8 cellular contexts compared by ENCODE assay signal in the genomic region with DNA sequence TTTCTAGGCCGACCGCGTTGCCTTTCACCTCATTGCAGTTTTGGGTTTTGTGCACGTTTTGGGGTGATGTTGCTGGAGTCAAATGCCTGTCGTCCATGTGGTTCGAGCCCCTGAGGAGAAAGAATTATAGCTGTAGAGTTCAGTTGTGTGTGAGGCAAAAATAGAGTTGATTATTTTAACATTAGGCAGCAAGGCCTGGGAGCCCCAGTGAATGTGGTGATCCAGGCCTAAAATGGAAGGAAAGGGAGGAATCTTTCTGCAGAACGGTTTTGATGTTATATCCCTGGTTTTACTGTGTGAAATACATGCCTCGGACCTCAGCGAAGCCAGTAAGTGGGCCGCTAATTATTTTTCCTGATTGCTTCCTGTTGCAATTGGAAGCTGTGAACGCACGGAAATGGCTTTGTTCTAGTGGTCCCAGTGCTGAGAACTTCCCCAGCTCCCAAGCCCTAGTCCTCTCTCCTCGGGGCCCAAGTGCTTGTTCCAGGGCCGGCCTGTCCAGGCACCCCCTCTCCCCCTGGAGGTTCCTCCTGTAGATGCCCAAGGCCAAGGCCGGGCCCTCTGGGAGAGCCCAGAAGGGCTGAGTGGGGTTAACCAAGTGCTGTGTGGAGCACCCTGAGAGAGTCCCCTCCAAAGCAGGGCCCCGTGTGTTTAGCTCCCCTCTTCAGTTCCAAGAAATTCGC. TPM values are rescaled to one million over a fixed set of nuclear protein-coding genes. Genes with fewer than 3 reads are reported as not detected.
DNase-seq lines count a peak whose midpoint lies in the region; ATAC-seq, FAIRE-seq and TF ChIP-seq lines count a peak whose summit lies in the region.

No MANE protein-coding gene starts in this region.

- intact Hi-C loops in activated CD4-positive, alpha-beta T cell treated with anti-CD3 and anti-CD28 coated beads for 36 hours (cut with DNase I, micrococcal nuclease): loop anchor here in 1 of 2 experiments (5.0 kb wide), 1 partner anchor 68 kb away; no protein-coding TSS in a partner anchor

- no peaks in the 10 kb centered on the region for H3K9me1 ChIP-seq in keratinocyte (ENCODE audit: control insufficient read depth, extremely low read depth, insufficient read depth, low read length)

- 43% methylated on average over 17 of the region's 17 CpGs for WGBS in thymus

- H3K4me3 ChIP-seq in keratinocyte (ENCODE audit: control insufficient read depth in 2 of 3, extremely low read depth in 1 of 3, insufficient read depth in 2 of 3, low read depth in 1 of 3, low read length in 3 of 3) (peak overlapping the region; percentile 65 to 91 (median 89)), thymus (ENCODE audit: low read length) (peak overlapping the region; percentile 83)

- peak overlapping the region; percentile 83 for H3K27ac Mint-ChIP-seq in activated CD4-positive, alpha-beta T cell treated with anti-CD3 and anti-CD28 coated beads for 36 hours
- H3K27ac Mint-ChIP-seq in activated T-helper 17 cell treated with anti-CD3 and anti-CD28 coated beads, Interleukin-2, amount 50 U/mL, for 72 hours: no peak overlapping the region

- H3K27me3 ChIP-seq in keratinocyte (ENCODE audit: control insufficient read depth, extremely low read depth, insufficient read depth, low read length) (no peaks in the 10 kb centered on the region), thymus (ENCODE audit: control insufficient read depth, insufficient read depth) (no peaks in the 10 kb centered on the region)

- no peak for DNase-seq in activated CD4-positive, alpha-beta T cell treated with anti-CD3 and anti-CD28 coated beads for 36 hours
- no peak for DNase-seq in activated CD4-positive, alpha-beta T cell treated with anti-CD3 and anti-CD28 coated beads for 1 hour
- DNase-seq in keratinocyte (ENCODE audit: low read depth, low spot score): no peak
- DNase-seq in caudate nucleus (lab: John Stamatoyannopoulos, UW): no peak

- H3K9ac ChIP-seq in keratinocyte (ENCODE audit: control insufficient read depth, extremely low read depth, insufficient read depth, low read length): peak overlapping the region; percentile 86

- TF ChIP-seq CTCF in keratinocyte (optimal IDR thresholded peaks at IDR 0.05 in 1 of 3, IDR thresholded peaks at IDR 0.05 in 1 of 3, conservative IDR thresholded peaks at IDR 0.05 in 1 of 3; ENCODE audit: extremely low read depth in 1 of 3, insufficient read depth in 2 of 3, low read length in 3 of 3): no peak

- CTCF ChIA-PET in activated CD4-positive, alpha-beta T cell treated with anti-CD3 and anti-CD28 coated beads for 36 hours (lab: Charles Lee): interaction anchor here (0.6 to 1.1 kb wide), 5 partner anchors 11 to 105 kb away, joined by 3 to 4 read pairs (median 3); no protein-coding TSS in a partner anchor

- H3K4me1 Mint-ChIP-seq in activated CD4-positive, alpha-beta T cell treated with anti-CD3 and anti-CD28 coated beads for 36 hours: peaks cover 21% of the 10 kb centered on the region
- H3K4me1 Mint-ChIP-seq in activated T-helper 17 cell treated with anti-CD3 and anti-CD28 coated beads, Interleukin-2, amount 50 U/mL, for 72 hours: no peaks in the 10 kb centered on the region

- peaks cover 55% of the 10 kb centered on the region for H3K79me2 ChIP-seq in keratinocyte (ENCODE audit: control insufficient read depth, insufficient read depth, low read length)

- H3K36me3 ChIP-seq in keratinocyte (ENCODE audit: control insufficient read depth in 2 of 2, extremely low read depth in 1 of 2, insufficient read depth in 2 of 2, low read length in 2 of 2) (no peaks in the 10 kb centered on the region), thymus (ENCODE audit: control insufficient read depth, insufficient read depth) (no peaks in the 10 kb centered on the region)

- peak overlapping the region; percentile 84 for H3K4me3 Mint-ChIP-seq in activated CD4-positive, alpha-beta T cell treated with anti-CD3 and anti-CD28 coated beads for 36 hours
- H3K4me3 Mint-ChIP-seq in activated T-helper 17 cell treated with anti-CD3 and anti-CD28 coated beads, Interleukin-2, amount 50 U/mL, for 72 hours: peak overlapping the region; percentile 76

- dilution Hi-C loops in keratinocyte (cut with MboI; ENCODE audit: extremely low pct_ligation_motif_present, low sequenced_read_pairs): no loop called here

- no peaks in the 10 kb centered on the region for H4K20me1 ChIP-seq in keratinocyte (ENCODE audit: control insufficient read depth, extremely low read depth, insufficient read depth, low read length)

- H3K4me2 ChIP-seq in keratinocyte (ENCODE audit: control insufficient read depth, extremely low read depth, insufficient read depth, low read depth, low read length): peak overlapping the region; percentile 97

- no peak for FAIRE-seq in keratinocyte (lab: Jason Lieb, UNC)

- no peak for ATAC-seq in activated CD4-positive, alpha-beta T cell treated with anti-CD3 and anti-CD28 coated beads for 36 hours
- ATAC-seq in activated T-helper 17 cell treated with anti-CD3 and anti-CD28 coated beads, Interleukin-2, amount 50 U/mL, for 72 hours (replicated peaks): no peak
- ATAC-seq in GM21737 (IDR thresholded peaks at IDR 0.05; ENCODE audit: unreplicated experiment) (no peak), GM18909 (IDR thresholded peaks at IDR 0.05; ENCODE audit: poor library complexity, unreplicated experiment) (no peak)

- H3K36me3 Mint-ChIP-seq in activated CD4-positive, alpha-beta T cell treated with anti-CD3 and anti-CD28 coated beads for 36 hours (ENCODE audit: low read depth): no peaks in the 10 kb centered on the region
- H3K36me3 Mint-ChIP-seq in activated T-helper 17 cell treated with anti-CD3 and anti-CD28 coated beads, Interleukin-2, amount 50 U/mL, for 72 hours (ENCODE audit: low read depth): no peaks in the 10 kb centered on the region

- no peaks in the 10 kb centered on the region for H3K9me3 Mint-ChIP-seq in activated CD4-positive, alpha-beta T cell treated with anti-CD3 and anti-CD28 coated beads for 36 hours (ENCODE audit: low read depth)
- no peaks in the 10 kb centered on the region for H3K9me3 Mint-ChIP-seq in activated T-helper 17 cell treated with anti-CD3 and anti-CD28 coated beads, Interleukin-2, amount 50 U/mL, for 72 hours

- H3K27me3 Mint-ChIP-seq in activated CD4-positive, alpha-beta T cell treated with anti-CD3 and anti-CD28 coated beads for 36 hours: peaks cover 3% of the 10 kb centered on the region
- no peaks in the 10 kb centered on the region for H3K27me3 Mint-ChIP-seq in activated T-helper 17 cell treated with anti-CD3 and anti-CD28 coated beads, Interleukin-2, amount 50 U/mL, for 72 hours

- H3K9me3 ChIP-seq in keratinocyte (ENCODE audit: control insufficient read depth, low read depth, low read length) (no peaks in the 10 kb centered on the region), thymus (ENCODE audit: control insufficient read depth) (no peaks in the 10 kb centered on the region)

- H3K4me1 ChIP-seq in keratinocyte (ENCODE audit: control insufficient read depth, extremely low read depth, insufficient read depth, low read length) (peaks cover 25% of the 10 kb centered on the region), thymus (ENCODE audit: control insufficient read depth, insufficient read depth, low read length) (peaks cover 20% of the 10 kb centered on the region)

- peak overlapping the region; percentile 51 for H2AFZ ChIP-seq in keratinocyte (ENCODE audit: control insufficient read depth, low read length)

- H3K27ac ChIP-seq in keratinocyte (ENCODE audit: control insufficient read depth, insufficient read depth, low read length): peak overlapping the region; percentile 93
- peak overlapping the region; percentile 64 for H3K27ac ChIP-seq in thymus (ENCODE audit: low read depth)
- no peak overlapping the region for H3K27ac ChIP-seq in caudate nucleus (ENCODE audit: low read depth, low read length)

- POLR2A ChIA-PET in activated CD4-positive, alpha-beta T cell treated with anti-CD3 and anti-CD28 coated beads for 36 hours (lab: Charles Lee): no interaction called here

RNA-seq across cellular contexts. Expression of a gene that starts 2.0 kb away (rescaled TPM):
- 10 to 100 TPM; 11.7 to 13.6 TPM for total RNA-seq in activated CD4-positive, alpha-beta T cell treated with anti-CD3 and anti-CD28 coated beads for 36 hours
- 1 to 10 TPM; 4.6 to 6.0 TPM for total RNA-seq in activated T-helper 17 cell treated with anti-CD3 and anti-CD28 coated beads, Interleukin-2, amount 50 U/mL, for 72 hours
- polyA plus RNA-seq in keratinocyte (6.6 to 8.6 TPM (median 8.0 TPM) in 3 replicates), thymus (22.1 TPM)
- 13.1 TPM for polyA plus RNA-seq in keratinocyte (2011; ENCODE audit: low read depth)
- 2.2 and 7.4 TPM in 2 replicates for polyA plus RNA-seq in keratinocyte (2011; cell fraction: cytosol; rRNA removed)
- 15.3 and 24.0 TPM in 2 replicates for polyA plus RNA-seq in keratinocyte (2011; cell fraction: nucleus; rRNA removed)
- polyA plus RNA-seq in keratinocyte (2012; ENCODE audit: low replicate concordance): 11.8 and 23.0 TPM in 2 replicates
- 16.9 to 44.7 TPM (median 20.8 TPM) in 3 replicates for polyA minus RNA-seq in keratinocyte
- polyA minus RNA-seq in keratinocyte (2011; cell fraction: cytosol; rRNA and poly(A)+ RNA removed): 23.6 TPM
- 41.5 and 46.4 TPM in 2 replicates for polyA minus RNA-seq in keratinocyte (2011; cell fraction: nucleus; rRNA and poly(A)+ RNA removed)

RNA-seq across cellular contexts. Expression of a gene that starts 42.6 kb away (rescaled TPM):
- total RNA-seq in activated CD4-positive, alpha-beta T cell treated with anti-CD3 and anti-CD28 coated beads for 36 hours: 10 to 100 TPM; 29.4 to 37.4 TPM
- total RNA-seq in activated T-helper 17 cell treated with anti-CD3 and anti-CD28 coated beads, Interleukin-2, amount 50 U/mL, for 72 hours: 10 to 100 TPM; 26.6 to 38.7 TPM
- polyA plus RNA-seq in keratinocyte (28.4 to 32.8 TPM (median 32.2 TPM) in 3 replicates), thymus (17.7 TPM)
- 16.8 TPM for polyA plus RNA-seq in keratinocyte (2011; ENCODE audit: low read depth)
- polyA plus RNA-seq in keratinocyte (2011; cell fraction: cytosol; rRNA removed): 32.0 and 57.2 TPM in 2 replicates
- 41.0 and 60.0 TPM in 2 replicates for polyA plus RNA-seq in keratinocyte (2011; cell fraction: nucleus; rRNA removed)
- 20.5 and 46.5 TPM in 2 replicates for polyA plus RNA-seq in keratinocyte (2012; ENCODE audit: low replicate concordance)
- 33.7 to 96.8 TPM (median 35.7 TPM) in 3 replicates for polyA minus RNA-seq in keratinocyte
- polyA minus RNA-seq in keratinocyte (2011; cell fraction: cytosol; rRNA and poly(A)+ RNA removed): 64.5 TPM
- polyA minus RNA-seq in keratinocyte (2011; cell fraction: nucleus; rRNA and poly(A)+ RNA removed): 39.7 and 43.0 TPM in 2 replicates
